12 cellular contexts compared by ENCODE assay signal in the genomic region with DNA sequence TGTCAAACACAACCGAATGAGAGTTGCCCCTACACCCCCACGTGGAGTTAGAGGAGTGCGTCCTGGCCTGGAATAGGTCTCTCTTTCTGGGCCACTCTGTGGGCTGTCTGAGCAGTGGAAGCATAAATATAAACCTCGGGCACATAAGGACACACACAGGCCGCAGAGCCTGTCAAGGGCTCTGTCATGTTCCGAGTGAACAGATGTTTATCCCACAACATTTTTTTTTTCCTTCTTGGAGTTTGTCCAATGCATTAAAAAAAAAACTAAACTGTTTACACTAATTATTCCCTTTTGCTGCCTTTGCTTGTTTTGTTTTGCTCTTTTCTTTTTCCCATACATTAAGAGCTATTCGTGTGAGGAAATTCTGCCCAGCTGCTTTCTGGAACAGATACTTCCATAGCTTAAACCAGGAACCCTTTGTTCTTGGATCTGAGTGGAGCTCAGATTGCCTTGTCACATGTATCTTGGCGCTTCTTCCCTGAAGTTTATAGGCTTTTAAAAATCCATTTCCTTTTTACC.
DNase-seq lines count a peak whose midpoint lies in the region; ATAC-seq and TF ChIP-seq lines count a peak whose summit lies in the region.
"Had no signal": no experiment of that assay in that cellular context is flagged by ENCODE, and none has a peak within 500 bp of the region (broad histone marks: within the 10 kb centered on the region; RNA-seq: fewer than 3 reads in every experiment).

No MANE protein-coding gene starts in this region.

- H3K4me2 ChIP-seq in hepatocyte = peak overlapping the region; percentile 14
- H3K4me2 ChIP-seq: KMS-11 had no signal

- no peaks in the 10 kb centered on the region for H3K9me2 ChIP-seq in hepatocyte (replicated peaks; ENCODE audit: insufficient read depth)

- ATAC-seq in HG02678 (IDR thresholded peaks at IDR 0.05; ENCODE audit: unreplicated experiment) (no peak), GM21390 (IDR thresholded peaks at IDR 0.05; ENCODE audit: unreplicated experiment) (no peak)

- H3K27me3 ChIP-seq in hepatocyte = no peaks in the 10 kb centered on the region
- H3K27me3 ChIP-seq: upper lobe of left lung had no signal

- H3K4me3 ChIP-seq in HEK293 (ENCODE audit: low read depth, low read length) (no peak overlapping the region), hepatocyte (no peak overlapping the region)
- H3K4me3 ChIP-seq: upper lobe of left lung had no signal

- H3K27ac ChIP-seq in HEK293 (ENCODE audit: extremely low read depth, low read depth, low read length) (no peak overlapping the region), hepatocyte (peak overlapping the region; percentile 62)
- H3K27ac ChIP-seq: KMS-11 had no signal

- POLR2A ChIA-PET in HEK293 (lab: Yijun Ruan, JAX) = no interaction called here

- no peaks in the 10 kb centered on the region for H3K9me3 ChIP-seq in HEK293 (ENCODE audit: control insufficient read depth, insufficient read depth, low read depth, low read length)
- no peaks in the 10 kb centered on the region for H3K9me3 ChIP-seq in hepatocyte (ENCODE audit: low read depth)
- H3K9me3 ChIP-seq: upper lobe of left lung had no signal

- H3K4me1 ChIP-seq in HEK293 (ENCODE audit: control insufficient read depth, insufficient read depth, low read length) (peaks cover 6% of the 10 kb centered on the region; the same call in 1 of the 2 replicates), hepatocyte (ENCODE audit: insufficient read depth) (peaks cover 23% of the 10 kb centered on the region)

- TF ChIP-seq CTCF in HEK293 (tag by site-specific recombination; IDR thresholded peaks at IDR 0.05) (no peak), hepatocyte (IDR thresholded peaks at IDR 0.05; ENCODE audit: poor library complexity) (no peak)

- H4K20me1 ChIP-seq in hepatocyte (ENCODE audit: insufficient read depth, poor library complexity, severe bottlenecking) = no peaks in the 10 kb centered on the region

- DNase-seq in amniotic epithelial cell (ENCODE audit: low read depth) = peak; percentile 57
- DNase-seq in hepatocyte (ENCODE audit: low spot score) = peak; percentile 68
- peak; percentile 20 for DNase-seq in smooth muscle cell of the brain vasculature (ENCODE audit: low read depth, low spot score)
- DNase-seq in NCI-H748 (lab: John Stamatoyannopoulos, UW; ENCODE audit: unreplicated experiment) = no peak
- no peak for DNase-seq in NOMO-1 treated with DMSO at 0.1 percent for 48 hours (lab: John Stamatoyannopoulos, UW; ENCODE audit: unreplicated experiment)
- DNase-seq: DND-41; stimulated activated CD4-positive, alpha-beta T cell treated with anti-CD3 and anti-CD28 coated beads, Interleukin-4, amount 100 ng/mL, for 24 hours; upper lobe of left lung had no signal

- WGBS in hepatocyte (ENCODE audit: low lambda C conversion rate, missing lambda C conversion rate) = 39% methylated on average over 8 of the region's 8 CpGs

- H2AFZ ChIP-seq in hepatocyte = no peak overlapping the region

- H3K79me2 ChIP-seq in hepatocyte = no peaks in the 10 kb centered on the region

- CTCF ChIA-PET in HEK293 (lab: Yijun Ruan, JAX) = interaction anchor here (0.9 kb wide), 1 partner anchor 9 kb away, joined by 6 read pairs; no protein-coding TSS in a partner anchor

- H3K36me3 ChIP-seq in HEK293 (ENCODE audit: control insufficient read depth in 2 of 2, insufficient read depth in 1 of 2, low read length in 2 of 2) (no peaks in the 10 kb centered on the region), hepatocyte (replicated peaks; ENCODE audit: insufficient read depth, low read depth) (no peaks in the 10 kb centered on the region)
- H3K36me3 ChIP-seq: upper lobe of left lung had no signal

TF ChIP-seq in HEK293, 187 proteins besides CTCF, POLR2A, EP300 and RAD21:
- TF ChIP-seq ZBTB7A (tag by site-specific recombination; IDR thresholded peaks at IDR 0.05; ENCODE audit: low read depth) = no peak
- TF ChIP-seq, protein P1, sequence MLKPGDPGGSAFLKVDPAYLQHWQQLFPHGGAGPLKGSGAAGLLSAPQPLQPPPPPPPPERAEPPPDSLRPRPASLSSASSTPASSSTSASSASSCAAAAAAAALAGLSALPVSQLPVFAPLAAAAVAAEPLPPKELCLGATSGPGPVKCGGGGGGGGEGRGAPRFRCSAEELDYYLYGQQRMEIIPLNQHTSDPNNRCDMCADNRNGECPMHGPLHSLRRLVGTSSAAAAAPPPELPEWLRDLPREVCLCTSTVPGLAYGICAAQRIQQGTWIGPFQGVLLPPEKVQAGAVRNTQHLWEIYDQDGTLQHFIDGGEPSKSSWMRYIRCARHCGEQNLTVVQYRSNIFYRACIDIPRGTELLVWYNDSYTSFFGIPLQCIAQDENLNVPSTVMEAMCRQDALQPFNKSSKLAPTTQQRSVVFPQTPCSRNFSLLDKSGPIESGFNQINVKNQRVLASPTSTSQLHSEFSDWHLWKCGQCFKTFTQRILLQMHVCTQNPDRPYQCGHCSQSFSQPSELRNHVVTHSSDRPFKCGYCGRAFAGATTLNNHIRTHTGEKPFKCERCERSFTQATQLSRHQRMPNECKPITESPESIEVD (tag by site-specific recombination; IDR thresholded peaks at IDR 0.05) = peak; percentile 73
- TF ChIP-seq ZNF311 (tag by site-specific recombination; IDR thresholded peaks at IDR 0.05; ENCODE audit: borderline replicate concordance) = no peak
- TF ChIP-seq FEZF1 (tag by site-specific recombination; IDR thresholded peaks at IDR 0.05) = peak; percentile 76
- no peak for TF ChIP-seq ZNF521 (tag by site-specific recombination; IDR thresholded peaks at IDR 0.05)

Comparison
In these comparisons a context has a peak if more than half of its experiments do, and no peak if none do; other contexts are left out.
1. DNase-seq: peak in amniotic epithelial cell (single experiment), hepatocyte (single experiment) and smooth muscle cell of the brain vasculature (single experiment); none in NCI-H748 (single experiment) and NOMO-1 treated with DMSO at 0.1 percent for 48 hours (single experiment).